Comparison of ENCODE assay signal across 22 cellular contexts in the genomic region with DNA sequence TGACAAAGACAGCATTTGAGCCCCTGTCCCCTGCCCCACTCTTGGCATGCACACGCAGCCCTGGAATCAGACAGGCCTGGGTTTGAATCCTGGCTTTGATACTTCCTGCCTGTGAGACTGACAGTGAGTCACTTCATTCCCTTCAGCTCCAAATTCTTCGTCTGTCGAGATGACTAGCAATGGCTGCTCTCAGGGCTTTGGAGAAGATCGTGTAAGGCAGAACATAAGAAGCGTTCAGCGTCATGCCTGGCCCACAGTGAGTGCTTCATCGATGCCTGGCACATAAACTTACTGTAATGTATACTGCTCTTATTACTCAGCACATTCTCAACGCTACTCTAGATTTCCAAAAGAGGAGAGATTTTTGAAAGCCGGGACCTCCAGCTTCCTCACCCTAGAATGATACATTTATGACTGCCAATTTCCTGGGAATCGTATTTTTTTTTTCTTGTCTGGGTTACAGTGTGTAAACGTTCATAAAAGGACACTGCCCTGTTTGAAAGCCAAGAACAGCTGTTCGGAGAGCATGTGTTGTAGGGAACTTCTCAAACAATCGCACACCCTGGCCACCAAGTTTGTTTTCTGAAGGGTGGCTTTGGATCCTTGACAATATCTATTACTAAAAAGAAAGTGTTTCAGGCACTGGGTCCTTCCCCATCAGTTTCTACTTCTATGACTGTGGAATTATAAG. TPM values are rescaled to one million over a fixed set of nuclear protein-coding genes. Genes with fewer than 3 reads are reported as not detected.
DNase-seq lines count a peak whose midpoint lies in the region; ATAC-seq, FAIRE-seq and TF ChIP-seq lines count a peak whose summit lies in the region.
"Had no signal": no experiment of that assay in that cellular context is flagged by ENCODE, and none has a peak within 500 bp of the region (broad histone marks: within the 10 kb centered on the region; RNA-seq: fewer than 3 reads in every experiment).

No MANE protein-coding gene starts in this region.

- H3K9me3 ChIP-seq in RWPE2 (ENCODE audit: severe bottlenecking) = no peaks in the 10 kb centered on the region
- H3K9me3 ChIP-seq in small intestine (ENCODE audit: control insufficient read depth, low read depth) = no peaks in the 10 kb centered on the region
- H3K9me3 ChIP-seq: heart left ventricle, pancreas had no signal

- ATAC-seq in RWPE2 (ENCODE audit: low read depth) = peak; percentile 24; the same call in 1 of the 3 replicates
- ATAC-seq in activated CD4-positive, CD25-positive, alpha-beta regulatory T cell treated with anti-CD3 and anti-CD28 coated beads, Interleukin-2, amount 50 U/mL, for 24 hours = no peak
- ATAC-seq: pancreas had no signal

- peaks cover 37% of the 10 kb centered on the region for H3K27me3 Mint-ChIP-seq in T-helper 2 cell treated with Interferon-gamma antibody and Interleukin-4, amounts not matched to agents 5 μg/mL and 100 μg/mL, for 36 hours (ENCODE audit: low read depth)

- H3K9me3 Mint-ChIP-seq in T-helper 2 cell treated with Interferon-gamma antibody and Interleukin-4, amounts not matched to agents 5 μg/mL and 100 μg/mL, for 36 hours = no peaks in the 10 kb centered on the region
- H3K9me3 Mint-ChIP-seq: activated T-helper 2 cell treated with anti-CD3 and anti-CD28 coated beads, Interferon-gamma antibody, Interleukin-2, Interleukin-4, amounts not matched to agents 10 μg/mL and 5 μg/mL and 100 μg/mL, durations not matched to agents 14 hours and 24 hours and 36 hours had no signal

- H3K4me1 ChIP-seq in RWPE2 (ENCODE audit: insufficient read depth, poor library complexity, severe bottlenecking) (no peaks in the 10 kb centered on the region), small intestine (ENCODE audit: control insufficient read depth in 2 of 2, insufficient read depth in 1 of 2, low read depth in 1 of 2, low read length in 1 of 2) (no peaks in the 10 kb centered on the region)
- H3K4me1 ChIP-seq: heart left ventricle, pancreas had no signal

- peak; percentile 47 for DNase-seq in ELR (ENCODE audit: low read depth)
- no peak for DNase-seq in RWPE2 (ENCODE audit: low spot score)
- DNase-seq in fibroblast of villous mesenchyme (ENCODE audit: low read depth) = peak; percentile 18
- peak; percentile 44 for DNase-seq in small intestine
- DNase-seq in NCI-H2107 (lab: John Stamatoyannopoulos, UW) = no peak
- DNase-seq in NCI-H748 treated with DMSO at 0.1 percent for 48 hours (lab: John Stamatoyannopoulos, UW) = no peak
- DNase-seq in T-helper 2 cell treated with Interferon-gamma antibody and Interleukin-4, amounts not matched to agents 5 μg/mL and 100 μg/mL, for 36 hours (ENCODE audit: low spot score) = no peak
- DNase-seq: activated CD8-positive, alpha-beta memory T cell treated with anti-CD3 and anti-CD28 coated beads for 24 hours; DMS79 treated with DMSO at 0.1 percent for 48 hours; erythroblast; heart left ventricle; MV-4-11; NCI-H2081 treated with DMSO at 0.1 percent for 48 hours; NCI-H526 treated with DMSO at 0.1 percent for 48 hours; pancreas; SW 1271 had no signal

- H3K4me3 ChIP-seq in RWPE2 (ENCODE audit: severe bottlenecking) = no peak overlapping the region
- no peak overlapping the region for H3K4me3 ChIP-seq in fibroblast of villous mesenchyme (ENCODE audit: low read depth, low read length)
- H3K4me3 ChIP-seq in small intestine (ENCODE audit: low read depth in 1 of 2, low read length in 2 of 2) = no peak overlapping the region
- H3K4me3 ChIP-seq: BLaER1 treated with 17β-estradiol and CSF1 and Interleukin-3, amounts not matched to agents 10 nM and 100 nM; coronary artery; pancreas had no signal

- no peaks in the 10 kb centered on the region for H3K36me3 Mint-ChIP-seq in T-helper 2 cell treated with Interferon-gamma antibody and Interleukin-4, amounts not matched to agents 5 μg/mL and 100 μg/mL, for 36 hours (ENCODE audit: low read depth)

- H3K27ac Mint-ChIP-seq in T-helper 2 cell treated with Interferon-gamma antibody and Interleukin-4, amounts not matched to agents 5 μg/mL and 100 μg/mL, for 36 hours = no peak overlapping the region
- H3K27ac Mint-ChIP-seq: activated T-helper 2 cell treated with anti-CD3 and anti-CD28 coated beads, Interferon-gamma antibody, Interleukin-2, Interleukin-4, amounts not matched to agents 10 μg/mL and 5 μg/mL and 100 μg/mL, durations not matched to agents 14 hours and 24 hours and 36 hours had no signal

- H3K4me1 Mint-ChIP-seq in T-helper 2 cell treated with Interferon-gamma antibody and Interleukin-4, amounts not matched to agents 5 μg/mL and 100 μg/mL, for 36 hours (ENCODE audit: low read depth) = peaks cover 11% of the 10 kb centered on the region

- FAIRE-seq in small intestine (lab: Jason Lieb, UNC) = no peak
- FAIRE-seq: pancreas had no signal

- WGBS in small intestine, 3 donors = 62 to 64% (median 63%) methylated on average over 13 of the region's 13 CpGs

- H3K36me3 ChIP-seq in RWPE2 (ENCODE audit: low read depth) = no peaks in the 10 kb centered on the region
- no peaks in the 10 kb centered on the region for H3K36me3 ChIP-seq in small intestine (ENCODE audit: control insufficient read depth in 2 of 2, insufficient read depth in 2 of 2, low read length in 2 of 2)
- H3K36me3 ChIP-seq: BLaER1 treated with 17β-estradiol and CSF1 and Interleukin-3, amounts not matched to agents 10 nM and 100 nM; heart left ventricle; pancreas had no signal

- no peak overlapping the region for H3K4me3 Mint-ChIP-seq in T-helper 2 cell treated with Interferon-gamma antibody and Interleukin-4, amounts not matched to agents 5 μg/mL and 100 μg/mL, for 36 hours

- TF ChIP-seq CTCF in RWPE2 (IDR thresholded peaks at IDR 0.05; ENCODE audit: poor library complexity, severe bottlenecking) = no peak
- no peak for TF ChIP-seq CTCF in fibroblast of villous mesenchyme (IDR thresholded peaks at IDR 0.05; ENCODE audit: insufficient read depth, low read depth, low read length)

- H3K27ac ChIP-seq in RWPE2 (ENCODE audit: poor library complexity, severe bottlenecking) (no peak overlapping the region), small intestine (ENCODE audit: low read depth in 1 of 2, low read length in 1 of 2) (peak overlapping the region in 1 of 2 donors; percentile 12)
- H3K27ac ChIP-seq: BLaER1 treated with 17β-estradiol and CSF1 and Interleukin-3, amounts not matched to agents 10 nM and 100 nM; coronary artery; heart left ventricle; pancreas had no signal

- H3K27me3 ChIP-seq in RWPE2 (ENCODE audit: insufficient read depth, poor library complexity, severe bottlenecking) = no peaks in the 10 kb centered on the region
- no peaks in the 10 kb centered on the region for H3K27me3 ChIP-seq in small intestine (ENCODE audit: control insufficient read depth in 2 of 2, insufficient read depth in 2 of 2, low read length in 2 of 2)
- H3K27me3 ChIP-seq: BLaER1 treated with 17β-estradiol and CSF1 and Interleukin-3, amounts not matched to agents 10 nM and 100 nM; pancreas had no signal

RNA-seq across cellular contexts. Expression of gene BCAS1, which starts 16.2 kb away (rescaled TPM):
- under 0.01 TPM in 2 replicates for total RNA-seq in fibroblast of villous mesenchyme
- polyA plus RNA-seq in small intestine = 10 to 100 TPM in 2 of 3 donors, 1 to 10 TPM in 1; 5.3 to 43.2 (median 18.4) TPM
- total RNA-seq: activated T-helper 2 cell treated with anti-CD3 and anti-CD28 coated beads, Interferon-gamma antibody, Interleukin-2, Interleukin-4, amounts not matched to agents 10 μg/mL and 5 μg/mL and 100 μg/mL, durations not matched to agents 14 hours and 24 hours and 36 hours; H4; heart left ventricle; subcutaneous adipose tissue had no signal
- polyA plus RNA-seq: heart left ventricle had no signal

Comparison
In these comparisons a context has a peak if more than half of its experiments do, and no peak if none do; other contexts are left out.
1. DNase-seq: peak in ELR (single experiment), fibroblast of villous mesenchyme (single experiment) and small intestine (single experiment); none in RWPE2 (single experiment), NCI-H2107 (single experiment), NCI-H748 treated with DMSO at 0.1 percent for 48 hours (single experiment) and T-helper 2 cell treated with Interferon-gamma antibody and Interleukin-4, amounts not matched to agents 5 μg/mL and 100 μg/mL, for 36 hours (single experiment).